In the genomic region with DNA sequence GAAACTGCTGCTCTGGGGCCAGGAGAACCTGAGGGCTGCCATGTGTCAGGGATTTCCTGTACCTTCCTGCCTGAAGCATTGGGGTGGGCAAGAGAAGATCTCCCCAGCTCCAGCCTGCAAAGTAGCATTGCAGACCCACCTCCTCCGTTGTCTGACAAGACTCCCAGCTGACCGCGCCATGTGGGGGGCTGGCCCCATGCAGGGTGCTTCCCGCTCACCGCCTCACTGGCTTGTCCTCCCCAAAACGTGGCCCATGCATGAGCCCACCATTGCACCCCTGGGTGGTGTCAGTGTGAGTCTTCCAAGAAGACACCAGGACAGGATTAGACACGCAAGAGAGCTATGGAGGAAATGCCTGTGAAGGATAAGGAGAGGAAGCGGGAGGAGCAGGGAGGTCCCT, we compare ENCODE assay signal across 22 cellular contexts.
"Had no signal": no experiment of that assay in that cellular context is flagged by ENCODE, and none has a peak within 500 bp of the region (broad histone marks: within the 10 kb centered on the region; RNA-seq: fewer than 3 reads in every experiment).

No MANE protein-coding gene starts in this region.

- H3K4me1 ChIP-seq: sigmoid colon, testis, tibial artery had no signal

- H3K27me3 ChIP-seq: sigmoid colon, testis, tibial artery had no signal

- H3K9me3 ChIP-seq: sigmoid colon, testis, tibial artery had no signal

- H3K27ac ChIP-seq: psoas muscle, sigmoid colon, testis, tibial artery had no signal

- ATAC-seq: effector memory CD8-positive, alpha-beta T cell; left ventricle myocardium superior; naive thymus-derived CD4-positive, alpha-beta T cell; psoas muscle; right cardiac atrium; stimulated activated memory B cell treated with anti-CD40 and anti-IgM and Interleukin-4, amounts not matched to agents 10 μg/mL and 1 μg/mL and 100 μg/mL, for 72 hours; stimulated activated naive CD8-positive, alpha-beta T cell treated with anti-CD3 and anti-CD28 coated beads, Interleukin-15, Interleukin-2, amounts not matched to agents 100 U/mL and 50 U/mL, for 24 hours had no signal

- H3K36me3 ChIP-seq: sigmoid colon, tibial artery had no signal

- DNase-seq: cerebellar nuclear complex; cortex of kidney; effector memory CD8-positive, alpha-beta T cell; foreskin melanocyte; glutamatergic neuron; hypothalamus; immature natural killer cell; islet precursor cell; left ventricle myocardium superior; mesendoderm; midbrain; naive thymus-derived CD4-positive, alpha-beta T cell; nucleus accumbens; psoas muscle; right cardiac atrium; sigmoid colon; stimulated activated CD4-positive, alpha-beta T cell treated with anti-CD3 and anti-CD28 coated beads, Interleukin-4, amount 100 ng/mL, for 4 hours; stimulated activated naive CD8-positive, alpha-beta T cell treated with anti-CD3 and anti-CD28 coated beads, Interleukin-15, Interleukin-2, amounts not matched to agents 100 U/mL and 50 U/mL, for 24 hours; substantia nigra; testis; tibial artery had no signal

- H3K4me3 ChIP-seq: psoas muscle, sigmoid colon, testis, tibial artery had no signal
